15 cellular contexts compared by ENCODE assay signal in the genomic region with DNA sequence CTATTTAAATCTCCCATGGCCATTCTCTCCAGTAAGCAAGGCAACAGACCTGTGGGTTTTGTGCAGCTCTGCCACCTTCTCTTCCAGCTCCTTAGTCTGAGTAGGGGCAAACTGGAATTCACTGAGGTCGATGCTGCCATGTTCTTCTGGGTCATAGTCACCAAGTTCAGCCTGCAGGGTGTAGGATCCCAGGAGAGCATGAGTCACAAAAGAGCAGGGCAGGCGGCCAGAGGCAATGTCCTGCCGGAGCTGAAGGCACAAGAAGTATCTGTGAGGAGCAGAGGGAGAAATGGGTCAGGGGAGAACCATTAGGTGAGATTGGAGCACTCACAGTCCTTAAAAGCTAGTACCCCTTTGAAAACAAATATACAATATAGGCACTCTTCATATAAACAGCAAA.
DNase-seq lines count a peak whose midpoint lies in the region; ATAC-seq and TF ChIP-seq lines count a peak whose summit lies in the region.
"Had no signal": no experiment of that assay in that cellular context is flagged by ENCODE, and none has a peak within 500 bp of the region (broad histone marks: within the 10 kb centered on the region; RNA-seq: fewer than 3 reads in every experiment).

No MANE protein-coding gene starts in this region.

- H2BK120ac ChIP-seq in IMR-90 (ENCODE audit: low read depth, low read length) (no peak overlapping the region), mesenchymal stem cell (ENCODE audit: low read depth, low read length) (peak overlapping the region; percentile 37)

- H3K18ac ChIP-seq in IMR-90 (ENCODE audit: low read depth, low read length), result no peak overlapping the region
- no peak overlapping the region for H3K18ac ChIP-seq in mesenchymal stem cell (ENCODE audit: low read depth in 1 of 2, low read length in 2 of 2)

- intact Hi-C loops in IMR-90 (cut with micrococcal nuclease), result no loop called here

- H3K4me1 ChIP-seq in IMR-90 (ENCODE audit: control insufficient read depth, insufficient read depth, low read length) (peaks cover 5% of the 10 kb centered on the region), mesenchymal stem cell (ENCODE audit: control insufficient read depth, insufficient read depth, low read depth, low read length) (peaks cover 5% of the 10 kb centered on the region)
- H3K4me1 ChIP-seq: BE2C had no signal

- H3K9ac ChIP-seq in IMR-90 (ENCODE audit: low read depth, low read length) (no peak overlapping the region), mesenchymal stem cell (ENCODE audit: low read length) (no peak overlapping the region)
- H3K9ac ChIP-seq: SK-N-SH had no signal

- no peak overlapping the region for H3K56ac ChIP-seq in IMR-90 (ENCODE audit: extremely low read depth, insufficient read depth, low read length)

- H3K9me3 Mint-ChIP-seq in chondrocyte (ENCODE audit: low read depth), result no peaks in the 10 kb centered on the region

- H2AK5ac ChIP-seq in IMR-90 (ENCODE audit: low read depth, low read length), result no peak overlapping the region; the same call in 1 of the 2 replicates
- H2AK5ac ChIP-seq in mesenchymal stem cell (ENCODE audit: low read length, severe bottlenecking), result no peak overlapping the region

- H4K8ac ChIP-seq in IMR-90 (ENCODE audit: low read depth in 2 of 2, low read length in 2 of 2) (peak overlapping the region in 1 of 2 experiments; percentile 27; a peak in 2 of 4 replicates), mesenchymal stem cell (ENCODE audit: low read length) (no peak overlapping the region)

- H3K36me3 ChIP-seq in IMR-90 (ENCODE audit: control insufficient read depth, insufficient read depth, low read length) (peaks cover 18% of the 10 kb centered on the region), mesenchymal stem cell (ENCODE audit: control insufficient read depth in 1 of 2, insufficient read depth in 2 of 2, low read depth in 1 of 2, low read length in 2 of 2) (peaks cover 3 to 4% of the 10 kb centered on the region in 2 experiments)
- H3K36me3 ChIP-seq: BE2C had no signal

- no peak overlapping the region; the same call in 1 of the 2 replicates for H3K4me2 ChIP-seq in IMR-90 (ENCODE audit: low read depth, low read length)
- no peak overlapping the region for H3K4me2 ChIP-seq in mesenchymal stem cell (ENCODE audit: low read length, poor library complexity, severe bottlenecking)
- H3K4me2 ChIP-seq: SK-N-SH had no signal

- no peak overlapping the region for H2BK20ac ChIP-seq in IMR-90 (ENCODE audit: low read depth, low read length)

- H3K4me3 Mint-ChIP-seq in chondrocyte (ENCODE audit: unreplicated experiment), result no peak overlapping the region

- H4K20me1 ChIP-seq in IMR-90 (ENCODE audit: insufficient read depth, low read length), result no peaks in the 10 kb centered on the region

- H3K4me1 Mint-ChIP-seq in chondrocyte (ENCODE audit: low read depth), result peaks cover 12% of the 10 kb centered on the region

- H3K79me1 ChIP-seq in IMR-90 (ENCODE audit: low read depth in 1 of 2, low read length in 2 of 2), result peaks cover 17 to 32% of the 10 kb centered on the region in 2 experiments; a peak in 3 of 4 replicates
- H3K79me1 ChIP-seq in mesenchymal stem cell (replicated peaks; ENCODE audit: low read length, poor library complexity, severe bottlenecking), result peaks cover 12% of the 10 kb centered on the region

- ATAC-seq in IMR-90 (ENCODE audit: low read depth) (peak; percentile 85), HG03469 (IDR thresholded peaks at IDR 0.05; ENCODE audit: unreplicated experiment) (no peak), HG03442 (IDR thresholded peaks at IDR 0.05; ENCODE audit: unreplicated experiment) (no peak)

- no peak overlapping the region for H3K4me3 ChIP-seq in AG04450 (ENCODE audit: low read depth, low read length)
- no peak overlapping the region for H3K4me3 ChIP-seq in IMR-90 (ENCODE audit: insufficient read depth, low read depth, low read length)
- H3K4me3 ChIP-seq in mesenchymal stem cell (ENCODE audit: insufficient read depth in 1 of 2, low read depth in 1 of 2, low read length in 2 of 2), result no peak overlapping the region
- H3K4me3 ChIP-seq: lung, testis had no signal

- no peaks in the 10 kb centered on the region for H3K27me3 Mint-ChIP-seq in chondrocyte (ENCODE audit: low read depth)

- H3K9me3 ChIP-seq in AG04450 (ENCODE audit: control insufficient read depth, insufficient read depth, low read length) (no peaks in the 10 kb centered on the region), IMR-90 (ENCODE audit: control insufficient read depth, insufficient read depth, low read length) (no peaks in the 10 kb centered on the region), mesenchymal stem cell (ENCODE audit: control insufficient read depth, low read length) (no peaks in the 10 kb centered on the region)
- H3K9me3 ChIP-seq: BE2C, SK-N-SH, testis had no signal

- H4K91ac ChIP-seq in IMR-90 (ENCODE audit: insufficient read depth, low read depth, low read length) (no peak overlapping the region), mesenchymal stem cell (ENCODE audit: low read length) (no peak overlapping the region)

- WGBS in IMR-90 (ENCODE audit: extremely low coverage in 2 of 2, insufficient read length in 1 of 2), 2 experiments, result no CpG with 5 or more reads among the region's 3 CpGs
- WGBS in mesenchymal stem cell, result 72% methylated on average over 2 of the region's 3 CpGs

- H2AK9ac ChIP-seq in IMR-90 (replicated peaks; ENCODE audit: low read depth, low read length, poor library complexity), result no peak overlapping the region

- H2BK5ac ChIP-seq in IMR-90 (ENCODE audit: low read depth, low read length, poor library complexity, severe bottlenecking) (no peak overlapping the region), mesenchymal stem cell (ENCODE audit: low read depth, low read length, poor library complexity, severe bottlenecking) (no peak overlapping the region)

- no peak overlapping the region for H4K5ac ChIP-seq in IMR-90 (ENCODE audit: low read depth, low read length)

- TF ChIP-seq POLR2A in IMR-90 (IDR thresholded peaks at IDR 0.05; ENCODE audit: low read depth, low read length), result no peak

- H3K4ac ChIP-seq in IMR-90 (ENCODE audit: low read depth, low read length) (no peak overlapping the region), mesenchymal stem cell (ENCODE audit: low read depth in 1 of 2, low read length in 2 of 2) (no peak overlapping the region)

- H3K14ac ChIP-seq in IMR-90 (replicated peaks; ENCODE audit: low read depth, low read length) (no peak overlapping the region; the same call in 1 of the 2 replicates), mesenchymal stem cell (ENCODE audit: low read length in 2 of 2) (peak overlapping the region in 1 of 2 experiments; percentile 84)

- in situ Hi-C loops in IMR-90 (cut with MboI; ENCODE audit: low sequenced_read_pairs), result no loop called here

- H2AFZ ChIP-seq in IMR-90 (replicated peaks; ENCODE audit: low read length, poor library complexity) (no peak overlapping the region), mesenchymal stem cell (ENCODE audit: low read depth, low read length) (no peak overlapping the region)

- CTCF ChIA-PET in AG04450 (lab: Charles Lee) (interaction anchor here (1.5 kb wide), 1 partner anchor 16 kb away, joined by 8 read pairs; no protein-coding TSS in a partner anchor), IMR-90 (lab: Yijun Ruan, JAX) (interaction anchor here (1.0 to 1.4 kb wide), 3 partner anchors 28 to 216 kb away, joined by 3 to 4 read pairs (median 4); no protein-coding TSS in a partner anchor)

- no TSS peak for BruUV-seq in IMR-90 (replicated peaks; lab: Mats Ljungman, UMichigan)

- dilution Hi-C loops in IMR-90 (cut with HindIII; ENCODE audit: low sequenced_read_pairs, unreplicated experiment), result no loop called here

- peaks cover 5% of the 10 kb centered on the region; the same call in 1 of the 2 replicates for H3K9me1 ChIP-seq in IMR-90 (ENCODE audit: insufficient read depth, low read length)

- H3K23ac ChIP-seq in IMR-90 (ENCODE audit: low read depth, low read length) (no peak overlapping the region), mesenchymal stem cell (ENCODE audit: low read length in 2 of 2) (peak overlapping the region in 1 of 2 experiments; percentile 59)

- POLR2A ChIA-PET in AG04450 (lab: Yijun Ruan, JAX) (no interaction called here), IMR-90 (lab: Charles Lee; ENCODE audit: unreplicated experiment) (interaction anchor here (1.2 kb wide), 1 partner anchor 156 kb away, joined by 5 read pairs; no protein-coding TSS in a partner anchor)

- H2BK15ac ChIP-seq in IMR-90 (ENCODE audit: low read depth, low read length) (no peak overlapping the region), mesenchymal stem cell (ENCODE audit: low read depth, poor library complexity, severe bottlenecking) (no peak overlapping the region)

- H3K27ac ChIP-seq in AG04450 (ENCODE audit: low read depth, low read length), result no peak overlapping the region
- peak overlapping the region; percentile 5; the same call in 1 of the 2 replicates for H3K27ac ChIP-seq in IMR-90 (ENCODE audit: insufficient read depth, low read length)
- H3K27ac ChIP-seq in mesenchymal stem cell (ENCODE audit: low read length, poor library complexity, severe bottlenecking), result no peak overlapping the region
- H3K27ac ChIP-seq: testis had no signal

- H3K36me3 Mint-ChIP-seq in chondrocyte (ENCODE audit: low read depth), result peaks cover 4% of the 10 kb centered on the region

- DNase-seq in AG04450 (ENCODE audit: low read depth, low spot score), result peak; percentile 8
- peak; percentile 80 for DNase-seq in IMR-90
- DNase-seq in chondrocyte (ENCODE audit: low spot score), result no peak
- peak; percentile 65 for DNase-seq in mesenchymal stem cell
- DNase-seq in DMS 273 (lab: John Stamatoyannopoulos, UW; ENCODE audit: unreplicated experiment), result no peak
- no peak for DNase-seq in NCI-H1105 treated with DMSO at 0.1 percent for 48 hours (lab: John Stamatoyannopoulos, UW)
- DNase-seq: activated CD4-positive, CD25-positive, alpha-beta regulatory T cell treated with anti-CD3 and anti-CD28 coated beads, Interleukin-2, amount 50 U/mL, for 72 hours; BE2C; glutamatergic neuron; NCI-H526; SK-N-SH; testis had no signal

- TF ChIP-seq CTCF in AG04450 (IDR thresholded peaks at IDR 0.05; ENCODE audit: low read depth, low read length), result no peak
- TF ChIP-seq CTCF in IMR-90 (conservative IDR thresholded peaks at IDR 0.05; ENCODE audit: low read depth, low read length), result no peak
- TF ChIP-seq CTCF in chondrocyte (IDR thresholded peaks at IDR 0.05), result no peak

- H2BK12ac ChIP-seq in mesenchymal stem cell (ENCODE audit: low read length in 2 of 2), result no peak overlapping the region

- peak overlapping the region; percentile 11 for H3K27ac Mint-ChIP-seq in chondrocyte (ENCODE audit: unreplicated experiment)

- H3K27me3 ChIP-seq in AG04450 (ENCODE audit: control insufficient read depth, insufficient read depth, low read length), result no peaks in the 10 kb centered on the region
- no peaks in the 10 kb centered on the region for H3K27me3 ChIP-seq in IMR-90 (ENCODE audit: control insufficient read depth, insufficient read depth, low read length)
- H3K27me3 ChIP-seq in mesenchymal stem cell (ENCODE audit: control insufficient read depth in 1 of 2, insufficient read depth in 1 of 2, low read length in 2 of 2), result no peaks in the 10 kb centered on the region
- H3K27me3 ChIP-seq: BE2C, testis had no signal

- TF ChIP-seq RAD21 in IMR-90 (IDR thresholded peaks at IDR 0.05; ENCODE audit: low read length), result no peak

TF ChIP-seq in IMR-90, 13 proteins besides CTCF, POLR2A, EP300 and RAD21:
- TF ChIP-seq FOS (IDR thresholded peaks at IDR 0.05; ENCODE audit: low read depth, low read length), result no peak; the same call in 1 of the 2 replicates
- no peak for TF ChIP-seq RFX5 (IDR thresholded peaks at IDR 0.05; ENCODE audit: low read depth, low read length)
TF ChIP-seq in IMR-90: peak in this region for 0.

Comparison
In these comparisons a context has a peak if more than half of its experiments do, and no peak if none do; other contexts are left out.
1. DNase-seq: peak in AG04450 (single experiment), IMR-90 (single experiment) and mesenchymal stem cell (single experiment); none in chondrocyte (single experiment), DMS 273 (single experiment) and NCI-H1105 treated with DMSO at 0.1 percent for 48 hours (single experiment).